In the genomic region with DNA sequence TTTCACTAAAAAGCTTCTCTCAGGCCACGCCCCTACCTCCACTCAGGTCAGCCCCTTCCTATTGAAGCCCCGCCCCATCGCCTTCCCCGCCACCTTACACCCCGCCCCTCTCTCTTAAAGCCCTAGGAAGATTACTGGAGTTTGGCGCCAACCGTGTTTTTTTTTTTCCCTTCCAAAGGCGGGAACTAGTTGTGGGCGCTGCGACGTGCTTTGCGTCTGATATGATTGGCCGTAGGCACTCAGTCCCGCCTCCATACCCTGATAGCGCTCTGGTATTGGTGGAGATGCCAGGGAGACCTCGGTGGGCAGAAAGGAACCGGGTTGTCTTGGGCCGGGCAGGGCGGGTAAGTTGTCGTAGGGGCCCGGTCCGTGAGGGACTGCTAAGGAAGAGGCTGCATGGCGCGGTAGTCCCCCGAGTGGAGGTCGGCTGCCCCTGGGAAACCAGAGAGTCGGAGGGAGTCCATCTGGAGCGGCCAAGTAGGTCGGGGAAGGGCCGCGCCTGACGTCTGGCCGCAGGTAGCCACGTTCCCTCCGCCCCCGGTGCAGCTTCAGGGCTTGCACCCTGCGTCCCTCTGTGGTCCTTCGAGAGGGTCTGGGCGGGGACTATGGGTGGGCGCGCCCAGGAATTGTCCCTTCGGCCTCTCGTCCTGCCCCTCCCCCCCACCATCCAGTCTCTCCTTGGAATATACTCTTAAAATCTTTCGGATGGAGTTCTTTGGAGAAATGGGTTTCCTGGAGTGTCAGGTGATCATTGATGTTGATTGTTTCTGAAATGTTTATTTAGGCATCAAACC, we compare ENCODE assay signal across 8 cellular contexts. TPM values are rescaled to one million over a fixed set of nuclear protein-coding genes. Genes with fewer than 3 reads are reported as not detected.
A peak's percentile ranks its signal among the peaks of the same experiment; 100 is the strongest.
DNase-seq lines count a peak whose midpoint lies in the region; ATAC-seq and TF ChIP-seq lines count a peak whose summit lies in the region.

A gene (plus strand): TSS at position 290 of the 794 bp plus-strand sequence.

- H3K79me1 ChIP-seq in trophoblast cell (ENCODE audit: low read length): peaks cover 9% of the 10 kb centered on the region

- TF ChIP-seq CTCF in GM12864 (IDR thresholded peaks at IDR 0.05; ENCODE audit: low read depth, low read length, missing control alignments) (no peak), cardiac muscle cell (IDR thresholded peaks at IDR 0.05; ENCODE audit: low read depth, low read length) (no peak), transverse colon (IDR thresholded peaks at IDR 0.05) (no peak)

- DNase-seq in GM12864 (ENCODE audit: low read depth) (peak; percentile 99), NCI-H1417 (lab: John Stamatoyannopoulos, UW) (peak; percentile 97 to 100 (median 99)), SW 1271 (lab: John Stamatoyannopoulos, UW) (peak; percentile 98), cardiac muscle cell (ENCODE audit: low read depth in 1 of 2, low spot score in 1 of 2) (peak; percentile 98 to 99), trophoblast cell (peak; percentile 97 to 99), transverse colon (peak; percentile 97)
- peak; percentile 92 for DNase-seq in activated naive CD8-positive, alpha-beta T cell treated with anti-CD3 and anti-CD28 coated beads, Interleukin-2, amount 50 U/mL, for 16 hours (ENCODE audit: low read depth, low spot score)

- WGBS in trophoblast cell (ENCODE audit: extremely low coverage, insufficient coverage, insufficient read length): no CpG with 5 or more reads among the region's 44 CpGs
- WGBS in transverse colon (ENCODE audit: low coverage in 1 of 2), 2 donors: 0% methylated on average over 10 to 31 of the region's 44 CpGs

- peak within 1 kb of the TSS; percentile 93 for H3K9ac ChIP-seq in trophoblast cell (ENCODE audit: low read length)

- intact Hi-C loops in transverse colon (cut with DNase I; ENCODE audit: low total_unique reads): no loop called here

- H3K4me3 ChIP-seq in GM12864 (ENCODE audit: low read depth, low read length) (peak within 1 kb of the TSS; percentile 99), cardiac muscle cell (peak within 1 kb of the TSS; percentile 57), trophoblast cell (ENCODE audit: low read depth, low read length) (peak within 1 kb of the TSS; percentile 91), transverse colon (peak within 1 kb of the TSS; percentile 79 to 89 (median 84))

- H2AK5ac ChIP-seq in trophoblast cell (ENCODE audit: low read length): peak within 1 kb of the TSS; percentile 91

- H3K4ac ChIP-seq in trophoblast cell (ENCODE audit: low read depth, low read length): peak within 1 kb of the TSS; percentile 97

- H3K18ac ChIP-seq in trophoblast cell (ENCODE audit: low read length): peak within 1 kb of the TSS; percentile 94

- H3K36me3 ChIP-seq in cardiac muscle cell: peaks cover 3% of the 10 kb centered on the region
- peaks cover 4 to 8% of the 10 kb centered on the region in 2 experiments for H3K36me3 ChIP-seq in trophoblast cell (ENCODE audit: control insufficient read depth in 1 of 2, insufficient read depth in 2 of 2, low read length in 2 of 2)
- H3K36me3 ChIP-seq in transverse colon: no peaks in the 10 kb centered on the region

- in situ Hi-C loops in transverse colon (cut with MboI; ENCODE audit: low pct_ligation_motif_present in 1 of 4, low pct_unique_long_range_greater_than_20kb in 1 of 4, low sequenced_read_pairs in 3 of 4): loop anchor here in 1 of 4 donors (25.0 kb wide), 1 partner anchor 867 kb away; a partner anchor contains a TSS

- peak within 1 kb of the TSS; percentile 92 for H2BK120ac ChIP-seq in trophoblast cell (ENCODE audit: insufficient read depth, low read length, poor library complexity)

- H3K27me3 ChIP-seq in cardiac muscle cell (no peaks in the 10 kb centered on the region), trophoblast cell (ENCODE audit: insufficient read depth, low read length) (no peaks in the 10 kb centered on the region), transverse colon (no peaks in the 10 kb centered on the region)

- ATAC-seq in HG02759 (IDR thresholded peaks at IDR 0.05; ENCODE audit: unreplicated experiment): peak; percentile 97

- peak within 1 kb of the TSS; percentile 97 for H2AFZ ChIP-seq in trophoblast cell (ENCODE audit: insufficient read depth, low read length, poor library complexity)

- peak within 1 kb of the TSS; percentile 66 for H2BK12ac ChIP-seq in trophoblast cell (ENCODE audit: low read length)

- peak within 1 kb of the TSS; percentile 92 for H4K91ac ChIP-seq in trophoblast cell (ENCODE audit: low read depth, low read length)

- peak within 1 kb of the TSS; percentile 94 for H2BK5ac ChIP-seq in trophoblast cell (ENCODE audit: low read depth, low read length, poor library complexity)

- peak within 1 kb of the TSS; percentile 40 for H3K23ac ChIP-seq in trophoblast cell (ENCODE audit: low read length)

- peaks cover 6% of the 10 kb centered on the region for H3K79me2 ChIP-seq in trophoblast cell (ENCODE audit: control insufficient read depth, insufficient read depth, low read length, poor library complexity)

- H4K8ac ChIP-seq in trophoblast cell (ENCODE audit: low read depth, low read length): peak within 1 kb of the TSS; percentile 99

- no peaks in the 10 kb centered on the region for H3K4me1 ChIP-seq in cardiac muscle cell (ENCODE audit: low read depth)
- H3K4me1 ChIP-seq in trophoblast cell (ENCODE audit: control insufficient read depth in 1 of 2, insufficient read depth in 2 of 2, low read length in 2 of 2): peaks cover 6 to 7% of the 10 kb centered on the region in 2 experiments
- peaks cover 4 to 14% (median 10%) of the 10 kb centered on the region in 4 donors for H3K4me1 ChIP-seq in transverse colon

- H3K9me3 ChIP-seq in cardiac muscle cell (ENCODE audit: low read depth): no peaks in the 10 kb centered on the region
- no peaks in the 10 kb centered on the region for H3K9me3 ChIP-seq in trophoblast cell (ENCODE audit: insufficient read depth, low read depth, low read length)
- no peaks in the 10 kb centered on the region for H3K9me3 ChIP-seq in transverse colon

- TF ChIP-seq EP300 in transverse colon (IDR thresholded peaks at IDR 0.05; ENCODE audit: low read depth): no peak

- peak within 1 kb of the TSS; percentile 99 for H3K14ac ChIP-seq in trophoblast cell (ENCODE audit: low read length)

- TF ChIP-seq POLR2A in transverse colon (IDR thresholded peaks at IDR 0.05): no peak

- H4K12ac ChIP-seq in trophoblast cell (ENCODE audit: low read depth, low read length): peak within 1 kb of the TSS; percentile 83

- H3K4me2 ChIP-seq in trophoblast cell (ENCODE audit: low read length): peak within 1 kb of the TSS; percentile 95

- peak within 1 kb of the TSS; percentile 63 for H3K27ac ChIP-seq in cardiac muscle cell
- H3K27ac ChIP-seq in trophoblast cell (ENCODE audit: low read depth, low read length): peak within 1 kb of the TSS; percentile 87
- peak within 1 kb of the TSS; percentile 88 to 97 (median 92) for H3K27ac ChIP-seq in transverse colon

RNA-seq across cellular contexts. Expression of the gene that starts here (rescaled TPM):
- total RNA-seq in cardiac muscle cell: 6.5 and 8.9 TPM in 2 replicates
- polyA plus RNA-seq in cardiac muscle cell: 20.2 and 21.6 TPM in 2 replicates
- polyA plus RNA-seq in trophoblast cell (2013): 9.8 and 10.6 TPM in 2 replicates
- total RNA-seq in transverse colon: 10 to 100 TPM in 3 of 4 donors, 1 to 10 TPM in 1; 8.0 to 19.8 (median 15.1) TPM

Comparison
In these comparisons a context has a peak if more than half of its experiments do, and no peak if none do; other contexts are left out.
1. Peak in every context shown above with its lines: DNase-seq, ATAC-seq, H3K4me3 ChIP-seq and H3K27ac ChIP-seq.